In the genomic region with DNA sequence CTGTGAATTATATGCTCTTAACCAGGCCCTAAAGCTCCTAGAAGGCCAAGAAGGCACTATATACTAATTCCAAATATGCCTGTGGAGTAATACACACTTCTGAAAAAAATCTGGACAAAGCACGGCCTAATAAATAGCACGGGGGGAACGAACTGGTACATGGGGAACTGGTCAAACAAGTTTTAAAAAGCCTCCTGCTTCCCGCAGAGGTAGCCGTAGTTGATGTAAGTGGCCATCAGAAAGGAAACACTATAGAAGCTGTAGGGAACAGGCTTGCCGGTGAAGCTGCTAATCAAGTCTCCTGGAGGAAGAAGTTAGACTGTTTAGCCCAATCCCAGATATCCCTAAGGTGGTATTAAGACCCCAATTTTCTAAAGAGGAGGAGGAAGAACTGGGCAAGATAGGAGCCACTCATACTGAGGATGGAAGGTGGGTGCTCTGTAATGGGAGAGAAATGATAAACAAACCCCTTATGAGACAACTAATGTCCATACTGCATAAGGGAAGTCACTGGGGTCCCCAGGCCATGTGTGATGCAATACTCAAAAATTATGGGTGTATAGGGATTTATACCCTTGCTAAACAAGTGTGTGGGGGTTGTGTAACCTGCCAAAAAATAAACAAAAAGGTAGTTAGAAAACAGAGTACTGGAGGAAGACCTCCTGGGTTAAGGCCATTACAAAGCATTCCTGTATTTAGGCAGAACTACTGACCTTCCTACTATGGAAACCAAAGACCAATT, we compare ENCODE assay signal across 14 cellular contexts. TPM values are rescaled to one million over a fixed set of nuclear protein-coding genes. Genes with fewer than 3 reads are reported as not detected.
A peak's percentile ranks its signal among the peaks of the same experiment; 100 is the strongest.
DNase-seq lines count a peak whose midpoint lies in the region; ATAC-seq and TF ChIP-seq lines count a peak whose summit lies in the region.
"Had no signal": no experiment of that assay in that cellular context is flagged by ENCODE, and none has a peak within 500 bp of the region (broad histone marks: within the 10 kb centered on the region; RNA-seq: fewer than 3 reads in every experiment).

No MANE protein-coding gene starts in this region.

- no peaks in the 10 kb centered on the region for H3K4me1 ChIP-seq in upper lobe of right lung
- H3K4me1 ChIP-seq in smooth muscle cell (ENCODE audit: low read depth) = peaks cover 8% of the 10 kb centered on the region
- H3K4me1 ChIP-seq: colonic mucosa had no signal

- no peak overlapping the region for H3K4me2 ChIP-seq in smooth muscle cell

- H3K27ac ChIP-seq in upper lobe of right lung (no peak overlapping the region), smooth muscle cell (ENCODE audit: low read depth) (no peak overlapping the region)
- H3K27ac ChIP-seq: colonic mucosa had no signal

- TF ChIP-seq CTCF in upper lobe of right lung (IDR thresholded peaks at IDR 0.05) (no peak), smooth muscle cell (IDR thresholded peaks at IDR 0.05; ENCODE audit: borderline replicate concordance, insufficient read depth, poor library complexity, severe bottlenecking) (no peak)

- intact Hi-C loops in upper lobe of right lung (cut with DNase I) = no loop called here

- no peaks in the 10 kb centered on the region for H3F3A ChIP-seq in smooth muscle cell (ENCODE audit: low read depth)

- H3K4me3 ChIP-seq in upper lobe of right lung = no peak overlapping the region
- H3K4me3 ChIP-seq in smooth muscle cell = no peak overlapping the region
- H3K4me3 ChIP-seq: colonic mucosa had no signal

- no peak overlapping the region for H3K9ac ChIP-seq in smooth muscle cell (ENCODE audit: low read depth)

- H3K9me3 ChIP-seq in upper lobe of right lung (no peaks in the 10 kb centered on the region), smooth muscle cell (replicated peaks; ENCODE audit: low read depth) (no peaks in the 10 kb centered on the region)
- H3K9me3 ChIP-seq: colonic mucosa had no signal

- H3K79me2 ChIP-seq in smooth muscle cell (ENCODE audit: low read depth) = no peaks in the 10 kb centered on the region

- ATAC-seq in upper lobe of right lung (peak; percentile 76), GM19467 (IDR thresholded peaks at IDR 0.05; ENCODE audit: unreplicated experiment) (no peak)

- H3K36me3 ChIP-seq in upper lobe of right lung (no peaks in the 10 kb centered on the region), smooth muscle cell (ENCODE audit: low read depth) (no peaks in the 10 kb centered on the region)
- H3K36me3 ChIP-seq: colonic mucosa had no signal

- H2AFZ ChIP-seq in smooth muscle cell (ENCODE audit: low read depth) = no peak overlapping the region

- H4K20me1 ChIP-seq in smooth muscle cell (ENCODE audit: low read depth) = no peaks in the 10 kb centered on the region

- no peaks in the 10 kb centered on the region for H3K27me3 ChIP-seq in upper lobe of right lung
- H3K27me3 ChIP-seq in smooth muscle cell (ENCODE audit: low read depth) = no peaks in the 10 kb centered on the region
- H3K27me3 ChIP-seq: colonic mucosa had no signal

- 61% methylated on average over 6 of the region's 6 CpGs for WGBS in smooth muscle cell (ENCODE audit: low lambda C conversion rate)

- peak; percentile 16 for DNase-seq in NCI-H2196 (lab: John Stamatoyannopoulos, UW; ENCODE audit: unreplicated experiment)
- DNase-seq in NCI-H2196 treated with DMSO at 0.1 percent for 48 hours (lab: John Stamatoyannopoulos, UW; ENCODE audit: unreplicated experiment) = no peak
- DNase-seq in OCI-M1 (lab: John Stamatoyannopoulos, UW) = peak; percentile 23
- DNase-seq in iPS-NIHi11 (ENCODE audit: low spot score) = peak; percentile 47
- no peak for DNase-seq in upper lobe of right lung
- DNase-seq in smooth muscle cell (lab: John Stamatoyannopoulos, UW; ENCODE audit: unreplicated experiment) = no peak
- DNase-seq in activated CD4-positive, alpha-beta T cell treated with anti-CD3 and anti-CD28 coated beads for 48 hours = no peak
- DNase-seq: activated effector memory CD4-positive, alpha-beta T cell treated with Interleukin-2 at 50 U/mL for 16 hours; CD4-positive, alpha-beta T cell; colonic mucosa; NCI-H2171 had no signal

RNA-seq across cellular contexts. Expression of a gene that starts 27.1 kb away (rescaled TPM):
- total RNA-seq in upper lobe of right lung (16.4 TPM), smooth muscle cell (13.8 and 14.7 TPM in 2 replicates)
- 5.8 and 6.7 TPM in 2 replicates for polyA plus RNA-seq in smooth muscle cell

RNA-seq across cellular contexts. Expression of a gene that starts 30.8 kb away (rescaled TPM):
- total RNA-seq in upper lobe of right lung (30.0 TPM), smooth muscle cell (11.2 and 12.5 TPM in 2 replicates)
- 17.8 and 35.0 TPM in 2 replicates for polyA plus RNA-seq in smooth muscle cell

RNA-seq across cellular contexts. Expression of a gene that starts 58.8 kb away (rescaled TPM):
- total RNA-seq in upper lobe of right lung (0.23 TPM), smooth muscle cell (0.27 and 2.0 TPM in 2 replicates)
- 3.7 and 3.8 TPM in 2 replicates for polyA plus RNA-seq in smooth muscle cell
- total RNA-seq: kidney epithelial cell, OCI-LY7 had no signal

Comparison
In these comparisons a context has a peak if more than half of its experiments do, and no peak if none do; other contexts are left out.
1. DNase-seq: peak in NCI-H2196 (single experiment), OCI-M1 (single experiment) and iPS-NIHi11 (single experiment); none in NCI-H2196 treated with DMSO at 0.1 percent for 48 hours (single experiment), upper lobe of right lung (single experiment), smooth muscle cell (single experiment) and activated CD4-positive, alpha-beta T cell treated with anti-CD3 and anti-CD28 coated beads for 48 hours (single experiment).